ENCODE assay signal across 22 cellular contexts in the genomic region with DNA sequence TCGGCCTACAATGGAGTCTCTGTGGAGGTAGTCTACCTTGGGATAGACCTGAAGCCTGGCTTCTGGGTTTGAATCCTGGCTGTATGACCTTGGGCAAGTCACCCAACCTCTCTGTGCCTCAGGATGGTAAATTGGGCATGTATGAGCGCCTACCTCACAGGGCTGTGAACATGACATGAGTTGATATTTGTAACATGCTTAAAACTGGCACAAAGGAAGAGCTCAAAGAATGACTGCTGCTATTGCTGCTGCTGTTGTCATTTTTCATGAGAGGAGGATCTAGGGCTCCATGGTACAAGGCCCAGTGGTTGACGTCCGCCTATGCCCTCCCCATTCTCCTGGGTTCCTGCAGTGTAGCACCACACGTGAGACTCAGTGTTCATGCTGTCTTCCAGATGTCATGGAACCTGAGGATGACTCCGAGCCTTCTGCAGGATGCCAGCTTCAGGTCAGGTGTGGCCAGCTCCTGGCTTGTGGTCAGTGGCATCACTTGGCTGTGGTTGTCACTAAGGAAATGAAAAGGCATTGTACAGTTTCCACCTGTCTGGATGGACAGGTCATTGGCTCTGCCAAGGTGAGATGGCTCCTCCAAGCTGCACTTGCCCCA.
"Had no signal": no experiment of that assay in that cellular context is flagged by ENCODE, and none has a peak within 500 bp of the region (broad histone marks: within the 10 kb centered on the region; RNA-seq: fewer than 3 reads in every experiment).

No MANE protein-coding gene starts in this region.

- H3K4me1 Mint-ChIP-seq: activated naive CD8-positive, alpha-beta T cell treated with anti-CD3 and anti-CD28 coated beads, Interleukin-2, amount 10 ng/mL, durations not matched to agents 7 days and 5 days had no signal

- H3K36me3 Mint-ChIP-seq: activated naive CD8-positive, alpha-beta T cell treated with anti-CD3 and anti-CD28 coated beads, Interleukin-2, amount 10 ng/mL, durations not matched to agents 7 days and 5 days had no signal

- H3K9me3 Mint-ChIP-seq: activated naive CD8-positive, alpha-beta T cell treated with anti-CD3 and anti-CD28 coated beads, Interleukin-2, amount 10 ng/mL, durations not matched to agents 7 days and 5 days; T-helper 1 cell treated with Interleukin-12 subunit alpha and Interleukin-12 subunit beta and Interleukin-4 antibody, amounts not matched to agents 30 μg/mL and 1 μg/mL, for 36 hours had no signal

- ATAC-seq: activated CD4-positive, CD25-positive, alpha-beta regulatory T cell treated with anti-CD3 and anti-CD28 coated beads, Interleukin-2, amount 50 U/mL, for 24 hours had no signal

- H3K4me3 ChIP-seq: adrenal gland, Peyer's patch, SJCRH30 had no signal

- H3K27ac ChIP-seq: adrenal gland, KMS-11, Peyer's patch, RWPE1, SJCRH30 had no signal

- H3K27ac Mint-ChIP-seq: activated naive CD8-positive, alpha-beta T cell treated with anti-CD3 and anti-CD28 coated beads, Interleukin-2, amount 10 ng/mL, durations not matched to agents 7 days and 5 days; T-helper 1 cell treated with Interleukin-12 subunit alpha and Interleukin-12 subunit beta and Interleukin-4 antibody, amounts not matched to agents 30 μg/mL and 1 μg/mL, for 36 hours had no signal

- H3K4me3 Mint-ChIP-seq: activated naive CD8-positive, alpha-beta T cell treated with anti-CD3 and anti-CD28 coated beads, Interleukin-2, amount 10 ng/mL, durations not matched to agents 7 days and 5 days; T-helper 1 cell treated with Interleukin-12 subunit alpha and Interleukin-12 subunit beta and Interleukin-4 antibody, amounts not matched to agents 30 μg/mL and 1 μg/mL, for 36 hours had no signal

- DNase-seq: activated CD4-positive, alpha-beta T cell treated with anti-CD3 and anti-CD28 coated beads for 4 hours; activated naive CD4-positive, alpha-beta T cell treated with anti-CD3 and anti-CD28 coated beads, Interleukin-2, amount 50 U/mL, for 16 hours; activated naive CD8-positive, alpha-beta T cell treated with anti-CD3 and anti-CD28 coated beads, Interleukin-2, amount 10 ng/mL, durations not matched to agents 7 days and 5 days; activated T-cell treated with anti-CD3 and anti-CD28 coated beads, Interleukin-2, amount 50 U/mL, for 1 hour; anterior cingulate cortex; NCI-H1092; NCI-H1417; NCI-H1930; NCI-H2107; NCI-H345; NCI-H510A treated with DMSO at 0.1 percent for 48 hours; NCI-H69; NK-92 treated with Interleukin-12 subunit alpha and Interleukin-12 subunit beta, amount 100 ng/mL, for 24 hours; Peyer's patch; Right ventricle myocardium superior; SJCRH30; SK-N-SH had no signal
